ENCODE assay signal across 8 cellular contexts in genomic region chr16:84115919-84116719, GRCh38. TPM values are rescaled to one million over a fixed set of nuclear protein-coding genes. Genes with fewer than 3 reads are reported as not detected.
DNase-seq lines count a peak whose midpoint lies in the region; ATAC-seq and TF ChIP-seq lines count a peak whose summit lies in the region.

No MANE protein-coding gene starts in this region.

- 1 to 2% methylated on average over 51 to 57 of the region's 57 CpGs for WGBS in lung, 2 donors

- H3K9me3 ChIP-seq in lung (ENCODE audit: control insufficient read depth in 2 of 2, insufficient read depth in 1 of 2, low read length in 1 of 2): no peaks in the 10 kb centered on the region

- ATAC-seq in GM21367 (IDR thresholded peaks at IDR 0.05; ENCODE audit: unreplicated experiment) (peak; percentile 31), lung (ENCODE audit: insufficient read depth, low FRiP score) (no peak)
- peak; percentile 68 for ATAC-seq in stimulated activated naive CD8-positive, alpha-beta T cell treated with anti-CD3 and anti-CD28 coated beads, Interleukin-15, amount 100 ng/mL, for 72 hours

- H3K27ac Mint-ChIP-seq in stimulated activated naive CD8-positive, alpha-beta T cell treated with anti-CD3 and anti-CD28 coated beads, Interleukin-15, amount 100 ng/mL, for 72 hours: peak overlapping the region; percentile 94 to 96

- DNase-seq in DMS 273 (lab: John Stamatoyannopoulos, UW; ENCODE audit: unreplicated experiment): peak; percentile 78
- DNase-seq in DMS 273 treated with DMSO at 0.1 percent for 48 hours (lab: John Stamatoyannopoulos, UW): no peak
- peak; percentile 61 for DNase-seq in HT-29 (ENCODE audit: low spot score)
- peak; percentile 55 for DNase-seq in SW480 (ENCODE audit: low spot score)
- peak; percentile 16 for DNase-seq in dedifferentiated amniotic fluid mesenchymal stem cell (ENCODE audit: extremely low spot score)
- DNase-seq in lung (ENCODE audit: low spot score): peak; percentile 44
- no peak for DNase-seq in stimulated activated naive CD8-positive, alpha-beta T cell treated with anti-CD3 and anti-CD28 coated beads, Interleukin-15, amount 100 ng/mL, for 72 hours

- peak overlapping the region; percentile 94 to 96 for H3K27ac ChIP-seq in lung (ENCODE audit: low read depth in 1 of 2, low read length in 1 of 2)

- peak overlapping the region; percentile 86 for H3K4me3 ChIP-seq in lung

- no peak for TF ChIP-seq CTCF in lung (IDR thresholded peaks at IDR 0.05; ENCODE audit: control extremely low read depth, extremely low read depth)

- no peaks in the 10 kb centered on the region for H3K27me3 ChIP-seq in lung (ENCODE audit: control insufficient read depth, insufficient read depth)

- H3K27me3 Mint-ChIP-seq in stimulated activated naive CD8-positive, alpha-beta T cell treated with anti-CD3 and anti-CD28 coated beads, Interleukin-15, amount 100 ng/mL, for 72 hours: no peaks in the 10 kb centered on the region

- no peaks in the 10 kb centered on the region for H3K9me3 Mint-ChIP-seq in stimulated activated naive CD8-positive, alpha-beta T cell treated with anti-CD3 and anti-CD28 coated beads, Interleukin-15, amount 100 ng/mL, for 72 hours

- peaks cover 30% of the 10 kb centered on the region for H3K4me1 Mint-ChIP-seq in stimulated activated naive CD8-positive, alpha-beta T cell treated with anti-CD3 and anti-CD28 coated beads, Interleukin-15, amount 100 ng/mL, for 72 hours

- no peaks in the 10 kb centered on the region for H3K36me3 ChIP-seq in lung (ENCODE audit: control insufficient read depth in 2 of 2, insufficient read depth in 2 of 2, low read length in 2 of 2)

- H3K4me1 ChIP-seq in lung (ENCODE audit: control insufficient read depth in 2 of 2, insufficient read depth in 2 of 2, low read length in 2 of 2): peaks cover 6 to 14% of the 10 kb centered on the region in 2 donors

- H3K4me3 Mint-ChIP-seq in stimulated activated naive CD8-positive, alpha-beta T cell treated with anti-CD3 and anti-CD28 coated beads, Interleukin-15, amount 100 ng/mL, for 72 hours: peak overlapping the region; percentile 95 to 96

RNA-seq across cellular contexts. Expression of gene MBTPS1, which starts 0.6 kb away (rescaled TPM):
- total RNA-seq in HT-29 (2014; rRNA removed; shearing (Covaris generic)): 50.1 and 57.4 TPM in 2 replicates
- 100 to 1,000 TPM in 1 of 2 donors, 10 to 100 TPM in 1; 87.7 to 130 TPM for total RNA-seq in lung
- polyA plus RNA-seq in lung: 10 to 100 TPM; 45.5 to 48.3 TPM

RNA-seq across cellular contexts. Expression of gene HSDL1, which starts 28.9 kb away (rescaled TPM):
- total RNA-seq in HT-29 (2014; rRNA removed; shearing (Covaris generic)): 5.8 and 6.6 TPM in 2 replicates
- total RNA-seq in lung: 10 to 100 TPM; 17.4 to 41.3 TPM
- 10 to 100 TPM; 12.6 to 16.0 TPM for polyA plus RNA-seq in lung

RNA-seq across cellular contexts. Expression of gene DNAAF1, which starts 29.0 kb away (rescaled TPM):
- total RNA-seq in HT-29 (2014; rRNA removed; shearing (Covaris generic)): 0.03 and 0.08 TPM in 2 replicates
- total RNA-seq in lung: 10 to 100 TPM; 12.5 to 38.5 TPM
- polyA plus RNA-seq in lung: 10 to 100 TPM; 11.5 to 12.3 TPM

Comparison
In these comparisons a context has a peak if more than half of its experiments do, and no peak if none do; other contexts are left out.
1. DNase-seq: peak in DMS 273 (single experiment), HT-29 (single experiment), SW480 (single experiment), dedifferentiated amniotic fluid mesenchymal stem cell (single experiment) and lung (single experiment); none in DMS 273 treated with DMSO at 0.1 percent for 48 hours (single experiment) and stimulated activated naive CD8-positive, alpha-beta T cell treated with anti-CD3 and anti-CD28 coated beads, Interleukin-15, amount 100 ng/mL, for 72 hours (0 of 2).
2. RNA of gene DNAAF1, which starts 29.0 kb away (total RNA-seq): 12.5 to 38.5 TPM in lung; 0.03 to 0.08 TPM in HT-29; every median in the first group is over 10 times any median in the second.